In the genomic region with DNA sequence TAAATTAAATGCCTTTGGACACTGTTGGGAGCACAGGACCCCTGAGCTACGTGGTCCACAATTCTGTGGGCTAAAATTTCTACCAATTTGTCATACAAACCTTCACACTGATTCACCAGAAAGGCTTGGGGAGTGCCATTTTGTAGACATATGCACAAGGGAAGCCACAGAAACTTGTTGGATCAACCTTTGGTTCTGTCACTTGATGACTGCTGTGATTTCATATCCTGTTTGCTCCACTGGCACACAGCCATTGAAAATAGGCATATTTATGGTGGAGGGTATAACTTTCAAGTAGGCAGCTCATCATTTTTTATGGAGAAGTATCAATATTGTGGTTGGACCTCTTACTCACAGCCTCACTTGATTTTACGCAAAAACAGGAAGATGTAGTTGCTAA, we compare ENCODE assay signal across 17 cellular contexts. TPM values are rescaled to one million over a fixed set of nuclear protein-coding genes. Genes with fewer than 3 reads are reported as not detected.
A peak's percentile ranks its signal among the peaks of the same experiment; 100 is the strongest.
DNase-seq lines count a peak whose midpoint lies in the region; ATAC-seq and TF ChIP-seq lines count a peak whose summit lies in the region.
"Had no signal": no experiment of that assay in that cellular context is flagged by ENCODE, and none has a peak within 500 bp of the region (broad histone marks: within the 10 kb centered on the region; RNA-seq: fewer than 3 reads in every experiment).

No MANE protein-coding gene starts in this region.

- peak; percentile 34 to 73 for ATAC-seq in activated T-cell treated with anti-CD3 and anti-CD28 coated beads, Interleukin-2, amount 50 U/mL, for 72 hours (replicated peaks in 1 of 2)
- peak; percentile 98 for ATAC-seq in activated T-helper 17 cell treated with anti-CD3 and anti-CD28 coated beads, Interleukin-2, amount 50 U/mL, for 72 hours (replicated peaks)
- no peak for ATAC-seq in HG02884 (IDR thresholded peaks at IDR 0.05; ENCODE audit: unreplicated experiment)
- ATAC-seq in gastrocnemius medialis = no peak

- H3K27ac Mint-ChIP-seq in activated T-cell treated with anti-CD3 and anti-CD28 coated beads, Interleukin-2, amount 50 U/mL, for 72 hours = peak overlapping the region; percentile 15
- peak overlapping the region; percentile 57 for H3K27ac Mint-ChIP-seq in HFFc6
- H3K27ac Mint-ChIP-seq in activated T-helper 17 cell treated with anti-CD3 and anti-CD28 coated beads, Interleukin-2, amount 50 U/mL, for 72 hours = peak overlapping the region; percentile 69
- H3K27ac Mint-ChIP-seq: B cell; CD4-positive, alpha-beta memory T cell had no signal

- in situ Hi-C loops in gastrocnemius medialis (cut with MboI; ENCODE audit: low sequenced_read_pairs in 4 of 4) = loop anchor here in 1 of 4 donors (25.0 kb wide), 1 partner anchor 724 kb away; no protein-coding TSS in a partner anchor

- H3K36me3 ChIP-seq in gastrocnemius medialis = peaks cover 6 to 27% of the 10 kb centered on the region in 2 donors

- no peak for DNase-seq in activated T-cell treated with anti-CD3 and anti-CD28 coated beads, Interleukin-2, amount 50 U/mL, for 72 hours
- DNase-seq in activated T-cell treated with anti-CD3 and anti-CD28 coated beads, Interleukin-2, amount 50 U/mL, for 48 hours = no peak
- no peak for DNase-seq in HFFc6
- peak; percentile 43 for DNase-seq in kidney tubule cell (ENCODE audit: low spot score)
- DNase-seq in stimulated activated CD8-positive, alpha-beta memory T cell treated with anti-CD3 and anti-CD28 coated beads, Interleukin-4, amount 100 ng/mL, for 48 hours = no peak
- DNase-seq in gastrocnemius medialis = no peak
- DNase-seq: ACHN; CD4-positive, alpha-beta memory T cell; DMS79 treated with DMSO at 0.1 percent for 48 hours; Kasumi-1; NCI-H1417 treated with DMSO at 0.1 percent for 48 hours; NCI-H2029; NCI-H2171 treated with DMSO at 0.1 percent for 48 hours; SIG-M5 had no signal

- intact Hi-C loops in gastrocnemius medialis (cut with DNase I; ENCODE audit: low total_unique reads) = loop anchor here (10.0 kb wide), 1 partner anchor 1319 kb away; a partner anchor contains a TSS

- H3K27me3 ChIP-seq in gastrocnemius medialis = no peaks in the 10 kb centered on the region

- no peak for TF ChIP-seq CTCF in HFFc6 (IDR thresholded peaks at IDR 0.05)
- no peak for TF ChIP-seq CTCF in gastrocnemius medialis (IDR thresholded peaks at IDR 0.05 in 4 of 5, conservative IDR thresholded peaks at IDR 0.05 in 1 of 5)

- no peaks in the 10 kb centered on the region for H3K27me3 Mint-ChIP-seq in activated T-cell treated with anti-CD3 and anti-CD28 coated beads, Interleukin-2, amount 50 U/mL, for 72 hours (ENCODE audit: low read depth)
- no peaks in the 10 kb centered on the region; the same call in 1 of the 2 replicates for H3K27me3 Mint-ChIP-seq in HFFc6 (ENCODE audit: insufficient read depth)
- no peaks in the 10 kb centered on the region for H3K27me3 Mint-ChIP-seq in activated T-helper 17 cell treated with anti-CD3 and anti-CD28 coated beads, Interleukin-2, amount 50 U/mL, for 72 hours
- H3K27me3 Mint-ChIP-seq: B cell; CD4-positive, alpha-beta memory T cell had no signal

- peaks cover 5 to 27% of the 10 kb centered on the region in 2 donors for H3K36me3 Mint-ChIP-seq in activated T-cell treated with anti-CD3 and anti-CD28 coated beads, Interleukin-2, amount 50 U/mL, for 72 hours (ENCODE audit: insufficient read depth in 2 of 2)
- peaks cover 34% of the 10 kb centered on the region for H3K36me3 Mint-ChIP-seq in HFFc6 (ENCODE audit: low read depth)
- peaks cover 76% of the 10 kb centered on the region for H3K36me3 Mint-ChIP-seq in activated T-helper 17 cell treated with anti-CD3 and anti-CD28 coated beads, Interleukin-2, amount 50 U/mL, for 72 hours (ENCODE audit: low read depth)

- no peak overlapping the region for H3K4me3 Mint-ChIP-seq in activated T-cell treated with anti-CD3 and anti-CD28 coated beads, Interleukin-2, amount 50 U/mL, for 72 hours
- H3K4me3 Mint-ChIP-seq in HFFc6 = no peak overlapping the region
- H3K4me3 Mint-ChIP-seq in activated T-helper 17 cell treated with anti-CD3 and anti-CD28 coated beads, Interleukin-2, amount 50 U/mL, for 72 hours = no peak overlapping the region
- H3K4me3 Mint-ChIP-seq: B cell; CD4-positive, alpha-beta memory T cell had no signal

- no peak for TF ChIP-seq POLR2A in gastrocnemius medialis (IDR thresholded peaks at IDR 0.05)

- H3K9me3 ChIP-seq in gastrocnemius medialis = no peaks in the 10 kb centered on the region

- H3K9me3 Mint-ChIP-seq in activated T-cell treated with anti-CD3 and anti-CD28 coated beads, Interleukin-2, amount 50 U/mL, for 72 hours = no peaks in the 10 kb centered on the region
- no peaks in the 10 kb centered on the region for H3K9me3 Mint-ChIP-seq in HFFc6
- H3K9me3 Mint-ChIP-seq in activated T-helper 17 cell treated with anti-CD3 and anti-CD28 coated beads, Interleukin-2, amount 50 U/mL, for 72 hours = no peaks in the 10 kb centered on the region
- H3K9me3 Mint-ChIP-seq: CD4-positive, alpha-beta memory T cell had no signal

- H3K4me1 ChIP-seq in gastrocnemius medialis = peaks cover under 1 to 3% of the 10 kb centered on the region in 2 donors

- no peak overlapping the region for H3K27ac ChIP-seq in gastrocnemius medialis

- no peak overlapping the region for H3K4me3 ChIP-seq in gastrocnemius medialis

- peaks cover 26% of the 10 kb centered on the region for H3K4me1 Mint-ChIP-seq in activated T-cell treated with anti-CD3 and anti-CD28 coated beads, Interleukin-2, amount 50 U/mL, for 72 hours (ENCODE audit: low read depth)
- H3K4me1 Mint-ChIP-seq in HFFc6 (ENCODE audit: low read depth) = peaks cover 22% of the 10 kb centered on the region
- peaks cover 14% of the 10 kb centered on the region for H3K4me1 Mint-ChIP-seq in activated T-helper 17 cell treated with anti-CD3 and anti-CD28 coated beads, Interleukin-2, amount 50 U/mL, for 72 hours
- H3K4me1 Mint-ChIP-seq: B cell had no signal

RNA-seq across cellular contexts. Expression of a gene that starts 10.4 kb away (rescaled TPM):
- total RNA-seq in activated T-cell treated with anti-CD3 and anti-CD28 coated beads, Interleukin-2, amount 50 U/mL, for 72 hours = 10 to 100 TPM; 36.5 to 37.9 TPM
- total RNA-seq in HFFc6 (2021; fragmentation: NEBNext Ultra II Directional; extraction: Animal tissue kit (Norgen Biotek cat#: 25700)) = 10 to 100 TPM; 35.1 to 40.2 (median 37.9) TPM
- 10 to 100 TPM; 30.9 to 38.0 TPM for total RNA-seq in activated T-helper 17 cell treated with anti-CD3 and anti-CD28 coated beads, Interleukin-2, amount 50 U/mL, for 72 hours
- total RNA-seq in gastrocnemius medialis = 10 to 100 TPM; 13.8 to 29.6 (median 19.5) TPM

Comparison
In these comparisons a context has a peak if more than half of its experiments do, and no peak if none do; other contexts are left out.
1. ATAC-seq: peak in activated T-cell treated with anti-CD3 and anti-CD28 coated beads, Interleukin-2, amount 50 U/mL, for 72 hours (2 of 2) and activated T-helper 17 cell treated with anti-CD3 and anti-CD28 coated beads, Interleukin-2, amount 50 U/mL, for 72 hours (single experiment); none in HG02884 (single experiment) and gastrocnemius medialis (0 of 2).
2. H3K27ac Mint-ChIP-seq: peak in every context shown above with its lines; median percentile 69 in activated T-helper 17 cell treated with anti-CD3 and anti-CD28 coated beads, Interleukin-2, amount 50 U/mL, for 72 hours; 57 in HFFc6; 15 in activated T-cell treated with anti-CD3 and anti-CD28 coated beads, Interleukin-2, amount 50 U/mL, for 72 hours.